Comparison of ENCODE assay signal across 11 cellular contexts in genomic region chr10:44008270-44008916, GRCh38.
A peak's percentile ranks its signal among the peaks of the same experiment; 100 is the strongest.
DNase-seq lines count a peak whose midpoint lies in the region; ATAC-seq, FAIRE-seq and TF ChIP-seq lines count a peak whose summit lies in the region.
"Had no signal": no experiment of that assay in that cellular context is flagged by ENCODE, and none has a peak within 500 bp of the region (broad histone marks: within the 10 kb centered on the region; RNA-seq: fewer than 3 reads in every experiment).

No MANE protein-coding gene starts in this region.

- no peak overlapping the region for H3K4me2 ChIP-seq in mesenchymal stem cell (ENCODE audit: low read length, poor library complexity, severe bottlenecking)

- H3K79me1 ChIP-seq in mesenchymal stem cell (replicated peaks; ENCODE audit: low read length, poor library complexity, severe bottlenecking) = no peaks in the 10 kb centered on the region

- H3K27ac Mint-ChIP-seq in glutamatergic neuron (ENCODE audit: unreplicated experiment) = no peak overlapping the region
- H3K27ac Mint-ChIP-seq: activated CD4-positive, alpha-beta T cell treated with anti-CD3 and anti-CD28 coated beads for 36 hours had no signal

- DNase-seq in RCC 7860 (ENCODE audit: low spot score) (peak; percentile 98), mesenchymal stem cell (no peak), NCI-H345 (lab: John Stamatoyannopoulos, UW) (no peak), KBM-7 (no peak), lower leg skin (ENCODE audit: low spot score in 2 of 2) (no peak), glutamatergic neuron (no peak)
- DNase-seq: activated CD4-positive, alpha-beta T cell treated with anti-CD3 and anti-CD28 coated beads for 36 hours; OCI-M1 had no signal

- TF ChIP-seq CTCF in lower leg skin (IDR thresholded peaks at IDR 0.05) = no peak
- no peak for TF ChIP-seq CTCF in glutamatergic neuron (IDR thresholded peaks at IDR 0.05; ENCODE audit: partially characterized antibody, unreplicated experiment)

- in situ Hi-C loops in KBM-7 (cut with MboI; ENCODE audit: low pct_unique_long_range_greater_than_20kb, low sequenced_read_pairs) = no loop called here

- no peak overlapping the region for H2AFZ ChIP-seq in mesenchymal stem cell (ENCODE audit: low read depth, low read length)

- peaks cover 4% of the 10 kb centered on the region for H3K4me1 ChIP-seq in mesenchymal stem cell (ENCODE audit: control insufficient read depth, insufficient read depth, low read depth, low read length)

- H2AK5ac ChIP-seq in mesenchymal stem cell (ENCODE audit: low read length, severe bottlenecking) = no peak overlapping the region

- intact Hi-C loops in lower leg skin (cut with DNase I; ENCODE audit: low total_unique reads) = no loop called here

- WGBS in mesenchymal stem cell = 58% methylated on average over 10 of the region's 10 CpGs
- 70 to 74% methylated on average over 10 of the region's 10 CpGs for WGBS in lower leg skin, 2 donors

- H2BK120ac ChIP-seq in mesenchymal stem cell (ENCODE audit: low read depth, low read length) = no peak overlapping the region

- H3K4me3 ChIP-seq in mesenchymal stem cell (ENCODE audit: insufficient read depth in 1 of 2, low read depth in 1 of 2, low read length in 2 of 2) = no peak overlapping the region
- no peak overlapping the region for H3K4me3 ChIP-seq in lower leg skin (ENCODE audit: low read depth, poor library complexity, severe bottlenecking)
- H3K4me3 ChIP-seq: skin epidermis had no signal

- H3K14ac ChIP-seq in mesenchymal stem cell (ENCODE audit: low read length in 2 of 2) = no peak overlapping the region

- H3K4me3 Mint-ChIP-seq in glutamatergic neuron (ENCODE audit: unreplicated experiment) = no peak overlapping the region
- H3K4me3 Mint-ChIP-seq: activated CD4-positive, alpha-beta T cell treated with anti-CD3 and anti-CD28 coated beads for 36 hours had no signal

- no peak overlapping the region for H2BK5ac ChIP-seq in mesenchymal stem cell (ENCODE audit: low read depth, low read length, poor library complexity, severe bottlenecking)

- H3K9ac ChIP-seq in mesenchymal stem cell (ENCODE audit: low read length) = no peak overlapping the region

- TF ChIP-seq POLR2A in lower leg skin (IDR thresholded peaks at IDR 0.05) = no peak

- H2BK12ac ChIP-seq in mesenchymal stem cell (ENCODE audit: low read length in 2 of 2) = no peak overlapping the region

- no peaks in the 10 kb centered on the region for H3K36me3 ChIP-seq in mesenchymal stem cell (ENCODE audit: control insufficient read depth in 1 of 2, insufficient read depth in 2 of 2, low read depth in 1 of 2, low read length in 2 of 2)

- H3K23ac ChIP-seq in mesenchymal stem cell (ENCODE audit: low read length in 2 of 2) = no peak overlapping the region

- peaks cover 1% of the 10 kb centered on the region for H3K27me3 Mint-ChIP-seq in glutamatergic neuron (ENCODE audit: unreplicated experiment)
- H3K27me3 Mint-ChIP-seq: activated CD4-positive, alpha-beta T cell treated with anti-CD3 and anti-CD28 coated beads for 36 hours had no signal

- H3K4me1 Mint-ChIP-seq in glutamatergic neuron (ENCODE audit: low read depth, unreplicated experiment) = peaks cover 20% of the 10 kb centered on the region

- no peaks in the 10 kb centered on the region for H3K9me3 ChIP-seq in mesenchymal stem cell (ENCODE audit: control insufficient read depth, low read length)

- peak; percentile 89 for FAIRE-seq in RCC 7860 (lab: Jason Lieb, UNC)

- peak; percentile 46 for ATAC-seq in GM18508 (IDR thresholded peaks at IDR 0.05; ENCODE audit: insufficient read depth, unreplicated experiment)
- ATAC-seq in HG02642 (IDR thresholded peaks at IDR 0.05; ENCODE audit: poor library complexity, unreplicated experiment) = peak; percentile 49
- ATAC-seq: activated CD4-positive, alpha-beta T cell treated with anti-CD3 and anti-CD28 coated beads for 36 hours had no signal

- H4K8ac ChIP-seq in mesenchymal stem cell (ENCODE audit: low read length) = peak overlapping the region; percentile 13

- no peak overlapping the region for H2BK15ac ChIP-seq in mesenchymal stem cell (ENCODE audit: low read depth, poor library complexity, severe bottlenecking)

- peaks cover 7% of the 10 kb centered on the region for H3K36me3 Mint-ChIP-seq in glutamatergic neuron (ENCODE audit: unreplicated experiment)

- H3K4ac ChIP-seq in mesenchymal stem cell (ENCODE audit: low read depth in 1 of 2, low read length in 2 of 2) = no peak overlapping the region

- H3K27me3 ChIP-seq in mesenchymal stem cell (ENCODE audit: control insufficient read depth in 1 of 2, insufficient read depth in 1 of 2, low read length in 2 of 2) = peaks cover 0 to 21% of the 10 kb centered on the region in 2 experiments

- H3K9me3 Mint-ChIP-seq in glutamatergic neuron (ENCODE audit: unreplicated experiment) = peaks cover 3% of the 10 kb centered on the region

- H3K18ac ChIP-seq in mesenchymal stem cell (ENCODE audit: low read depth in 1 of 2, low read length in 2 of 2) = no peak overlapping the region

- no peak overlapping the region for H4K91ac ChIP-seq in mesenchymal stem cell (ENCODE audit: low read length)

- H3K27ac ChIP-seq in mesenchymal stem cell (ENCODE audit: low read length, poor library complexity, severe bottlenecking) = no peak overlapping the region
